In genomic region chr12:3293446-3294161, GRCh38 we compare ENCODE assay signal across 15 cellular contexts.
DNase-seq lines count a peak whose midpoint lies in the region; ATAC-seq and TF ChIP-seq lines count a peak whose summit lies in the region.
"Had no signal": no experiment of that assay in that cellular context is flagged by ENCODE, and none has a peak within 500 bp of the region (broad histone marks: within the 10 kb centered on the region; RNA-seq: fewer than 3 reads in every experiment).

No MANE protein-coding gene starts in this region.

- H3K27ac ChIP-seq in 22Rv1 (no peak overlapping the region), foreskin keratinocyte (no peak overlapping the region)
- H3K27ac ChIP-seq: SK-N-MC had no signal

- intact Hi-C loops in natural killer cell (cut with micrococcal nuclease) = no loop called here
- intact Hi-C loops in activated CD4-positive, alpha-beta T cell treated with anti-CD3 and anti-CD28 coated beads for 36 hours (cut with DNase I, micrococcal nuclease) = no loop called here

- peak; percentile 37 for DNase-seq in EH (ENCODE audit: low read depth)
- DNase-seq in SK-MEL-5 (ENCODE audit: low read depth, low spot score) = peak; percentile 67
- peak in 1 of 2 donors; percentile 66 for DNase-seq in foreskin keratinocyte
- no peak for DNase-seq in natural killer cell
- no peak for DNase-seq in NK-92 (lab: John Stamatoyannopoulos, UW; ENCODE audit: unreplicated experiment)
- DNase-seq in activated CD4-positive, alpha-beta T cell treated with anti-CD3 and anti-CD28 coated beads for 36 hours = no peak
- DNase-seq: activated CD4-positive, alpha-beta T cell treated with anti-CD3 and anti-CD28 coated beads for 4 hours; aorta; NCI-H226; stimulated activated CD4-positive, alpha-beta T cell treated with anti-CD3 and anti-CD28 coated beads, Interleukin-2, amount 100 ng/mL, for 24 hours had no signal

- H3K4me1 ChIP-seq in foreskin keratinocyte = peaks cover 6% of the 10 kb centered on the region

- TF ChIP-seq CTCF in 22Rv1 (IDR thresholded peaks at IDR 0.05) = peak; percentile 16; the same call in 1 of the 2 replicates
- TF ChIP-seq CTCF in foreskin keratinocyte (conservative IDR thresholded peaks at IDR 0.05) = peak; percentile 69
- TF ChIP-seq CTCF in natural killer cell (IDR thresholded peaks at IDR 0.05) = no peak

- ATAC-seq in foreskin keratinocyte = peak; percentile 90
- no peak for ATAC-seq in natural killer cell
- ATAC-seq in HG03025 (IDR thresholded peaks at IDR 0.05; ENCODE audit: low FRiP score, unreplicated experiment) = no peak
- no peak for ATAC-seq in activated CD4-positive, alpha-beta T cell treated with anti-CD3 and anti-CD28 coated beads for 36 hours
- ATAC-seq: stimulated activated effector memory CD8-positive, alpha-beta T cell treated with anti-CD3 and anti-CD28 coated beads, Interleukin-12 subunit alpha, Interleukin-12 subunit beta, amount 100 ng/mL, for 72 hours had no signal

- no peaks in the 10 kb centered on the region for H3K36me3 Mint-ChIP-seq in natural killer cell
- H3K36me3 Mint-ChIP-seq in activated CD4-positive, alpha-beta T cell treated with anti-CD3 and anti-CD28 coated beads for 36 hours (ENCODE audit: low read depth) = no peaks in the 10 kb centered on the region
- H3K36me3 Mint-ChIP-seq: stimulated activated effector memory CD8-positive, alpha-beta T cell treated with anti-CD3 and anti-CD28 coated beads, Interleukin-12 subunit alpha, Interleukin-12 subunit beta, amount 100 ng/mL, for 72 hours had no signal

- POLR2A ChIA-PET in activated CD4-positive, alpha-beta T cell treated with anti-CD3 and anti-CD28 coated beads for 36 hours (lab: Charles Lee) = no interaction called here

- in situ Hi-C loops in SK-MEL-5 (cut with HindIII; ENCODE audit: low pct_unique_long_range_greater_than_20kb, low sequenced_read_pairs) = no loop called here

- no peaks in the 10 kb centered on the region for H3K4me1 Mint-ChIP-seq in natural killer cell
- H3K4me1 Mint-ChIP-seq in activated CD4-positive, alpha-beta T cell treated with anti-CD3 and anti-CD28 coated beads for 36 hours = no peaks in the 10 kb centered on the region
- H3K4me1 Mint-ChIP-seq: B cell had no signal

- no peaks in the 10 kb centered on the region for H3K27me3 Mint-ChIP-seq in natural killer cell (ENCODE audit: low read depth in 2 of 2)
- no peaks in the 10 kb centered on the region for H3K27me3 Mint-ChIP-seq in activated CD4-positive, alpha-beta T cell treated with anti-CD3 and anti-CD28 coated beads for 36 hours

- H3K4me3 Mint-ChIP-seq in natural killer cell = no peak overlapping the region
- H3K4me3 Mint-ChIP-seq in activated CD4-positive, alpha-beta T cell treated with anti-CD3 and anti-CD28 coated beads for 36 hours = no peak overlapping the region
- H3K4me3 Mint-ChIP-seq: B cell; stimulated activated effector memory CD8-positive, alpha-beta T cell treated with anti-CD3 and anti-CD28 coated beads, Interleukin-12 subunit alpha, Interleukin-12 subunit beta, amount 100 ng/mL, for 72 hours had no signal

- CTCF ChIA-PET in activated CD4-positive, alpha-beta T cell treated with anti-CD3 and anti-CD28 coated beads for 36 hours (lab: Charles Lee) = no interaction called here

- no peaks in the 10 kb centered on the region for H3K9me3 Mint-ChIP-seq in natural killer cell
- H3K9me3 Mint-ChIP-seq in activated CD4-positive, alpha-beta T cell treated with anti-CD3 and anti-CD28 coated beads for 36 hours (ENCODE audit: low read depth) = no peaks in the 10 kb centered on the region
- H3K9me3 Mint-ChIP-seq: stimulated activated effector memory CD8-positive, alpha-beta T cell treated with anti-CD3 and anti-CD28 coated beads, Interleukin-12 subunit alpha, Interleukin-12 subunit beta, amount 100 ng/mL, for 72 hours had no signal

- no peaks in the 10 kb centered on the region for H3K27me3 ChIP-seq in foreskin keratinocyte

- no peak overlapping the region for H3K27ac Mint-ChIP-seq in natural killer cell
- H3K27ac Mint-ChIP-seq in activated CD4-positive, alpha-beta T cell treated with anti-CD3 and anti-CD28 coated beads for 36 hours = no peak overlapping the region
- H3K27ac Mint-ChIP-seq: B cell; stimulated activated effector memory CD8-positive, alpha-beta T cell treated with anti-CD3 and anti-CD28 coated beads, Interleukin-12 subunit alpha, Interleukin-12 subunit beta, amount 100 ng/mL, for 72 hours had no signal

Comparison
In these comparisons a context has a peak if more than half of its experiments do, and no peak if none do; other contexts are left out.
1. DNase-seq: peak in EH (single experiment) and SK-MEL-5 (single experiment); none in natural killer cell (single experiment), NK-92 (single experiment) and activated CD4-positive, alpha-beta T cell treated with anti-CD3 and anti-CD28 coated beads for 36 hours (single experiment).